ENCODE assay signal across 8 cellular contexts in the genomic region with DNA sequence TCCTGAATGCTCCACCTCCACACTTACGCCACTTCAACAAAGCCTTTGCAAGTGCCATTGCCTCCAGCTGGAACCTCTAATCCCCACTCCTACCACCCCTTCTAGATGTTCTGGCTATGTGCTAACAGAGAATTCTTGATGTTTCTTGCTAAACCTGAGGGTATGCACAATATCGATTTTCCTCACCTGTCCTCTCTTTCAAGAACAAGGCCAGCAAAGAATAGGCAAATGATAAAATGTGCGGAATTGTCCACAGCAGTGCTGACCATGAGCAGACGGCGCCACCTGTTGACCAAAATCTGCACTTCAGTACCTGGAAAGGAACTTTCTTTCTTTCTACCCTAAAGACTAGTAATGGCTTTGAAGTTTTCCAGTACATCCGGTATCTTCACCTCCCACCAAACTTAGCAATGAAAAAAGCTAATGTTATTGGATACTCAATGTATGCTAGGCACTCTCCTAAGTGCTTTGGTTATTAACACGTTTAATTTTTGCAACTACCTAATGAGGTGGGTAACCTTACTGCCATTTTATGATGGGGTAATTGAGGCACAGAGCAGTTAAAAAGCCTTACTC. TPM values are rescaled to one million over a fixed set of nuclear protein-coding genes. Genes with fewer than 3 reads are reported as not detected.
A peak's percentile ranks its signal among the peaks of the same experiment; 100 is the strongest.
DNase-seq lines count a peak whose midpoint lies in the region; ATAC-seq and TF ChIP-seq lines count a peak whose summit lies in the region.

No MANE protein-coding gene starts in this region.

- H3K79me1 ChIP-seq in neuronal stem cell (ENCODE audit: low read depth, low read length): peaks cover 8% of the 10 kb centered on the region

- no peak overlapping the region; the same call in 2 of the 3 replicates for H3K4me3 Mint-ChIP-seq in GM23338

- no peak overlapping the region for H2BK120ac ChIP-seq in neuronal stem cell (ENCODE audit: low read depth, low read length)

- H4K8ac ChIP-seq in neuronal stem cell (ENCODE audit: low read depth, low read length): no peak overlapping the region

- no peaks in the 10 kb centered on the region for H4K20me1 ChIP-seq in GM23338 (replicated peaks; ENCODE audit: insufficient read depth)
- no peaks in the 10 kb centered on the region for H4K20me1 ChIP-seq in OCI-LY1 (ENCODE audit: insufficient read depth, low read length)
- no peaks in the 10 kb centered on the region for H4K20me1 ChIP-seq in fibroblast of lung (ENCODE audit: control insufficient read depth, extremely low read depth, insufficient read depth, low read length)

- H3K27me3 Mint-ChIP-seq in GM23338 (ENCODE audit: insufficient read depth, low read depth, poor library complexity): peaks cover 6% of the 10 kb centered on the region

- H3K9me3 ChIP-seq in OCI-LY1 (ENCODE audit: low read length) (no peaks in the 10 kb centered on the region), fibroblast of lung (ENCODE audit: control insufficient read depth, insufficient read depth, low read depth, low read length) (no peaks in the 10 kb centered on the region), neuronal stem cell (replicated peaks in 1 of 2; ENCODE audit: control insufficient read depth in 2 of 2, insufficient read depth in 1 of 2, low read depth in 1 of 2, low read length in 2 of 2) (no peaks in the 10 kb centered on the region), suprapubic skin (no peaks in the 10 kb centered on the region)

- no CpG with 5 or more reads among the region's 7 CpGs for WGBS in neuronal stem cell (ENCODE audit: extremely low coverage in 2 of 2, insufficient read length in 2 of 2, insufficient replicate concordance in 1 of 2), 2 donors
- 17% methylated on average over 7 of the region's 7 CpGs for WGBS in suprapubic skin

- no peak overlapping the region for H2AK5ac ChIP-seq in neuronal stem cell (ENCODE audit: low read depth, low read length)

- H3K27ac Mint-ChIP-seq in GM23338: peak overlapping the region; percentile 63

- no peak overlapping the region for H2BK12ac ChIP-seq in neuronal stem cell (ENCODE audit: low read length)

- no peaks in the 10 kb centered on the region; the same call in 2 of the 3 replicates for H3K9me3 Mint-ChIP-seq in GM23338

- H3K9me2 ChIP-seq in GM23338 (ENCODE audit: insufficient read depth) (no peaks in the 10 kb centered on the region), OCI-LY1 (ENCODE audit: low read depth, low read length) (no peaks in the 10 kb centered on the region)

- no peak overlapping the region for H2BK15ac ChIP-seq in neuronal stem cell (ENCODE audit: low read length)

- ATAC-seq in GM23338 (peak; percentile 20), HG03139 (IDR thresholded peaks at IDR 0.05; ENCODE audit: unreplicated experiment) (no peak)

- H3K14ac ChIP-seq in neuronal stem cell (ENCODE audit: low read length): no peak overlapping the region

- TF ChIP-seq POLR2A in suprapubic skin (IDR thresholded peaks at IDR 0.05): no peak

- no peak for TF ChIP-seq EP300 in suprapubic skin (IDR thresholded peaks at IDR 0.05)

- no peak overlapping the region for H3K4me2 ChIP-seq in GM23338
- H3K4me2 ChIP-seq in OCI-LY1 (ENCODE audit: low read length): no peak overlapping the region
- no peak overlapping the region for H3K4me2 ChIP-seq in fibroblast of lung (ENCODE audit: extremely low read depth, insufficient read depth, low read length)
- H3K4me2 ChIP-seq in neuronal stem cell (ENCODE audit: insufficient read depth, low read length, poor library complexity, severe bottlenecking): no peak overlapping the region

- H3K36me3 ChIP-seq in GM23338 (ENCODE audit: insufficient read depth) (no peaks in the 10 kb centered on the region), OCI-LY1 (ENCODE audit: insufficient read depth, low read length) (peaks cover 35% of the 10 kb centered on the region), fibroblast of lung (ENCODE audit: control insufficient read depth, insufficient read depth, low read length) (no peaks in the 10 kb centered on the region), neuronal stem cell (replicated peaks in 1 of 2; ENCODE audit: control insufficient read depth in 2 of 2, insufficient read depth in 2 of 2, low read length in 2 of 2) (peaks cover 8 to 36% of the 10 kb centered on the region in 2 donors), suprapubic skin (peaks cover 4% of the 10 kb centered on the region)

- H4K91ac ChIP-seq in neuronal stem cell (ENCODE audit: low read depth, low read length, poor library complexity): no peak overlapping the region

- no peak overlapping the region for H2BK5ac ChIP-seq in neuronal stem cell (ENCODE audit: low read length)

- TF ChIP-seq CTCF in GM23338 (conservative IDR thresholded peaks at IDR 0.05; ENCODE audit: low read depth in 2 of 2): peak; percentile 97 to 100
- TF ChIP-seq CTCF in OCI-LY1 (IDR thresholded peaks at IDR 0.05; ENCODE audit: low read length): peak; percentile 97
- TF ChIP-seq CTCF in fibroblast of lung (conservative IDR thresholded peaks at IDR 0.05 in 1 of 2, IDR thresholded peaks at IDR 0.05 in 1 of 2; ENCODE audit: low read depth in 1 of 2, low read length in 2 of 2): peak; percentile 92 to 96
- TF ChIP-seq CTCF in suprapubic skin (IDR thresholded peaks at IDR 0.05): peak; percentile 82 to 92

- H3K4me1 Mint-ChIP-seq in GM23338: peaks cover 18% of the 10 kb centered on the region

- DNase-seq in AML-193 (lab: John Stamatoyannopoulos, UW) (peak; percentile 54), GM23338 (ENCODE audit: low spot score) (peak; percentile 87), activated T-cell treated with anti-CD3 and anti-CD28 coated beads for 4 hours (peak; percentile 68), fibroblast of lung (ENCODE audit: low read depth in 2 of 2) (peak; percentile 36 to 71), neuronal stem cell (ENCODE audit: low spot score) (peak; percentile 74), suprapubic skin (ENCODE audit: low spot score in 2 of 2) (peak in 1 of 2 donors; percentile 77)

- H3K18ac ChIP-seq in neuronal stem cell (ENCODE audit: low read length): no peak overlapping the region

- H3F3A ChIP-seq in GM23338 (replicated peaks; ENCODE audit: low read depth): peaks cover 19% of the 10 kb centered on the region
- H3F3A ChIP-seq in OCI-LY1 (ENCODE audit: insufficient read depth, low read length): no peaks in the 10 kb centered on the region; the same call in 1 of the 2 replicates

- H3K79me2 ChIP-seq in GM23338 (replicated peaks; ENCODE audit: insufficient read depth) (peaks cover 28% of the 10 kb centered on the region), OCI-LY1 (ENCODE audit: insufficient read depth, low read length) (peaks cover 16% of the 10 kb centered on the region), fibroblast of lung (ENCODE audit: control insufficient read depth, insufficient read depth, low read length) (peaks cover 18% of the 10 kb centered on the region)

- H3K4me3 ChIP-seq in GM23338: no peak overlapping the region
- H3K4me3 ChIP-seq in OCI-LY1 (ENCODE audit: low read depth, low read length, poor library complexity, severe bottlenecking): no peak overlapping the region
- no peak overlapping the region for H3K4me3 ChIP-seq in fibroblast of lung (replicated peaks in 1 of 4; ENCODE audit: control extremely low read depth in 1 of 4, insufficient read depth in 1 of 4, low read depth in 3 of 4, low read length in 4 of 4)
- H3K4me3 ChIP-seq in neuronal stem cell (ENCODE audit: low read length in 2 of 2): no peak overlapping the region
- H3K4me3 ChIP-seq in suprapubic skin: no peak overlapping the region

- H3K27me3 ChIP-seq in GM23338 (ENCODE audit: insufficient read depth): no peaks in the 10 kb centered on the region
- H3K27me3 ChIP-seq in OCI-LY1 (ENCODE audit: insufficient read depth, low read length): no peaks in the 10 kb centered on the region
- H3K27me3 ChIP-seq in fibroblast of lung (ENCODE audit: control insufficient read depth, insufficient read depth, low read length): no peaks in the 10 kb centered on the region
- H3K27me3 ChIP-seq in neuronal stem cell (ENCODE audit: control insufficient read depth in 3 of 3, insufficient read depth in 3 of 3, low read depth in 1 of 3, low read length in 3 of 3): no peaks in the 10 kb centered on the region
- H3K27me3 ChIP-seq in suprapubic skin: no peaks in the 10 kb centered on the region

- H3K23ac ChIP-seq in neuronal stem cell (ENCODE audit: low read depth, low read length, poor library complexity): no peak overlapping the region

- no peak overlapping the region for H3K4ac ChIP-seq in neuronal stem cell (ENCODE audit: low read length)

- peaks cover 15% of the 10 kb centered on the region for H3K4me1 ChIP-seq in GM23338 (ENCODE audit: insufficient read depth)
- peaks cover 22% of the 10 kb centered on the region for H3K4me1 ChIP-seq in OCI-LY1 (ENCODE audit: insufficient read depth, low read length, severe bottlenecking)
- H3K4me1 ChIP-seq in fibroblast of lung (ENCODE audit: control insufficient read depth, extremely low read depth, insufficient read depth, low read length): peaks cover 6% of the 10 kb centered on the region
- peaks cover 3 to 7% of the 10 kb centered on the region in 2 donors for H3K4me1 ChIP-seq in neuronal stem cell (ENCODE audit: control insufficient read depth in 2 of 2, insufficient read depth in 1 of 2, low read depth in 1 of 2, low read length in 2 of 2)
- peaks cover 20% of the 10 kb centered on the region for H3K4me1 ChIP-seq in suprapubic skin

- peaks cover 32% of the 10 kb centered on the region for H3K36me3 Mint-ChIP-seq in GM23338 (ENCODE audit: low read depth)

- no peak overlapping the region for H2AFZ ChIP-seq in GM23338
- H2AFZ ChIP-seq in OCI-LY1 (ENCODE audit: low read length): no peak overlapping the region
- no peak overlapping the region for H2AFZ ChIP-seq in fibroblast of lung (ENCODE audit: low read length)
- H2AFZ ChIP-seq in neuronal stem cell (ENCODE audit: low read length): no peak overlapping the region

- H3K9ac ChIP-seq in OCI-LY1 (ENCODE audit: low read length) (no peak overlapping the region; the same call in 1 of the 2 replicates), fibroblast of lung (ENCODE audit: insufficient read depth, low read length) (no peak overlapping the region), neuronal stem cell (ENCODE audit: low read depth, low read length, poor library complexity) (no peak overlapping the region)

- peak overlapping the region; percentile 33; the same call in 1 of the 2 replicates for H3K27ac ChIP-seq in GM23338 (ENCODE audit: low read depth)
- H3K27ac ChIP-seq in OCI-LY1 (ENCODE audit: low read depth, low read length, poor library complexity, severe bottlenecking): no peak overlapping the region
- no peak overlapping the region for H3K27ac ChIP-seq in fibroblast of lung (ENCODE audit: insufficient read depth, low read length)
- H3K27ac ChIP-seq in neuronal stem cell (replicated peaks; ENCODE audit: low read length): no peak overlapping the region
- no peak overlapping the region for H3K27ac ChIP-seq in suprapubic skin

RNA-seq across cellular contexts. Expression of gene TIMM10, which starts 3.4 kb away (rescaled TPM):
- total RNA-seq in GM23338 (2014; rRNA removed; shearing (Covaris generic)): 59.1 and 75.8 TPM in 2 replicates
- polyA plus RNA-seq in GM23338 (2016; fragmentation: Nextera tagmentation; extraction: Ambion mirVana): 193 and 194 TPM in 2 replicates
- 32.2 and 41.6 TPM in 2 replicates for total RNA-seq in fibroblast of lung
- polyA plus RNA-seq in fibroblast of lung: 57.6 and 108 TPM in 2 replicates
- 66.8 and 120 TPM in 2 replicates for polyA plus RNA-seq in fibroblast of lung (2012)
- polyA minus RNA-seq in fibroblast of lung (ENCODE audit: low replicate concordance): 41.7 and 75.9 TPM in 2 replicates
- polyA plus RNA-seq in neuronal stem cell (2013, experiment 1 of 2): 61.5 TPM
- 58.6 TPM for polyA plus RNA-seq in neuronal stem cell (2013, experiment 2 of 2)
- total RNA-seq in suprapubic skin: 10 to 100 TPM; 26.2 to 43.0 (median 40.1) TPM

RNA-seq across cellular contexts. Expression of gene SMTNL1, which starts 10.3 kb away (rescaled TPM):
- total RNA-seq in GM23338 (2014; rRNA removed; shearing (Covaris generic)): 0.31 TPM in 1 of 2 replicates, not detected in the other
- polyA plus RNA-seq in GM23338 (2016; fragmentation: Nextera tagmentation; extraction: Ambion mirVana): 0.14 and 0.70 TPM in 2 replicates
- total RNA-seq in fibroblast of lung: not detected in 2 replicates
- polyA plus RNA-seq in fibroblast of lung: not detected in 2 replicates
- not detected in 2 replicates for polyA plus RNA-seq in fibroblast of lung (2012)
- polyA minus RNA-seq in fibroblast of lung (ENCODE audit: low replicate concordance): not detected in 2 replicates
- 0.26 TPM for polyA plus RNA-seq in neuronal stem cell (2013, experiment 1 of 2)
- polyA plus RNA-seq in neuronal stem cell (2013, experiment 2 of 2): 0.18 TPM
- total RNA-seq in suprapubic skin: not detected

RNA-seq across cellular contexts. Expression of gene SLC43A1, which starts 11.6 kb away (rescaled TPM):
- 49.7 and 49.8 TPM in 2 replicates for total RNA-seq in GM23338 (2014; rRNA removed; shearing (Covaris generic))
- 19.6 and 19.7 TPM in 2 replicates for polyA plus RNA-seq in GM23338 (2016; fragmentation: Nextera tagmentation; extraction: Ambion mirVana)
- 19.8 and 20.8 TPM in 2 replicates for total RNA-seq in fibroblast of lung
- polyA plus RNA-seq in fibroblast of lung: 12.3 and 13.2 TPM in 2 replicates
- 11.7 TPM in 2 replicates for polyA plus RNA-seq in fibroblast of lung (2012)
- polyA minus RNA-seq in fibroblast of lung (ENCODE audit: low replicate concordance): 57.0 and 60.5 TPM in 2 replicates
- polyA plus RNA-seq in neuronal stem cell (2013, experiment 1 of 2): 0.63 TPM
- 0.73 TPM for polyA plus RNA-seq in neuronal stem cell (2013, experiment 2 of 2)
- total RNA-seq in suprapubic skin: 10 to 100 TPM; 13.8 to 48.8 (median 22.3) TPM

RNA-seq across cellular contexts. Expression of gene UBE2L6, which starts 40.3 kb away (rescaled TPM):
- total RNA-seq in GM23338 (2014; rRNA removed; shearing (Covaris generic)): 42.2 and 52.0 TPM in 2 replicates
- 46.0 and 46.5 TPM in 2 replicates for polyA plus RNA-seq in GM23338 (2016; fragmentation: Nextera tagmentation; extraction: Ambion mirVana)
- 78.6 and 94.8 TPM in 2 replicates for total RNA-seq in fibroblast of lung
- 105 and 113 TPM in 2 replicates for polyA plus RNA-seq in fibroblast of lung
- 116 and 147 TPM in 2 replicates for polyA plus RNA-seq in fibroblast of lung (2012)
- polyA minus RNA-seq in fibroblast of lung (ENCODE audit: low replicate concordance): 204 and 262 TPM in 2 replicates
- 138 TPM for polyA plus RNA-seq in neuronal stem cell (2013, experiment 1 of 2)
- polyA plus RNA-seq in neuronal stem cell (2013, experiment 2 of 2): 134 TPM
- 10 to 100 TPM; 14.2 to 32.4 (median 25.5) TPM for total RNA-seq in suprapubic skin
